In genomic region chr9:112726428-112726827, GRCh38 we compare ENCODE assay signal across 3 cellular contexts.
TF ChIP-seq lines count a peak whose summit lies in the region.

No MANE protein-coding gene starts in this region.

TF ChIP-seq in GM12891, 5 proteins besides CTCF, POLR2A, EP300 and RAD21:
- TF ChIP-seq POLR2AphosphoS5 (IDR thresholded peaks at IDR 0.05; ENCODE audit: low read depth, low read length) (no peak), PAX5 (IDR thresholded peaks at IDR 0.05; ENCODE audit: insufficient read depth, low read length, severe bottlenecking) (no peak), SPI1 (IDR thresholded peaks at IDR 0.05; ENCODE audit: low read depth, low read length) (peak; percentile 81)

TF ChIP-seq in GM12878, 131 proteins besides CTCF, POLR2A, EP300 and RAD21:
- TF ChIP-seq SPI1 (IDR thresholded peaks at IDR 0.05; ENCODE audit: borderline replicate concordance, insufficient read depth, low read depth, low read length): peak; percentile 67
- TF ChIP-seq USF1 (IDR thresholded peaks at IDR 0.05; ENCODE audit: borderline replicate concordance, extremely low read length, insufficient read depth, low read depth, low read length): no peak

TF ChIP-seq in SK-N-SH, 30 proteins besides CTCF, POLR2A, EP300 and RAD21:
- TF ChIP-seq MEF2A (IDR thresholded peaks at IDR 0.05; ENCODE audit: borderline replicate concordance, low read depth): no peak
- TF ChIP-seq NFIC (IDR thresholded peaks at IDR 0.05; ENCODE audit: borderline replicate concordance): no peak
- no peak for TF ChIP-seq RXRA (IDR thresholded peaks at IDR 0.05; ENCODE audit: borderline replicate concordance, low read depth)
- TF ChIP-seq SMC3 (IDR thresholded peaks at IDR 0.05; ENCODE audit: low read depth, low read length): no peak
- TF ChIP-seq YY1 (IDR thresholded peaks at IDR 0.05; ENCODE audit: low read depth): no peak
